Comparison of ENCODE assay signal across 10 cellular contexts in the genomic region with DNA sequence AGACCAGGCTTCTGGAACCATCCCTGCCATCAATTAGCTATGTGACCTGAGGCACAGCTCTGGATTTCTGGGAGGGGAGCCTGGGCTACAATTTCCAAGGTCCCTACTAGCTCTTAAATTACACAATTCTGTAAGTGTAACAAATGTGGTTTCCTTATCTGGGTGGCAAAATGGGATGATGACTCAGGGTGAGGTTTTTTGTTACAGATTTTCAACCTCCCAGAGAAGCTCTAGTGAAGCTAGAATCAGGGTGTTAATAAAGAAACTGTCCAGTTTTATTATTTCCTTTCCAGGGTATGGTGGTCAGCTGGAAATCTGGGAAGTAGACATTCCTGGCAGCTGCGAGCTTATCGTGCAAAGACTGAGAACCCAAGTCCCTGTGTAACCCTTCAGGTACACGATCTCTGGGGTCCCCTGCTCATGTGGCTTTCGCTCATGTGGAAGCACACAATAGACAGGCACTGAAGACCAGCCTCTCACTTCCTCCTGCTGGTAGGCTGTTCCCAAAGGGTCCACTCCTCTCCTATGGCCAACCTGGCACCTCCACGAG. TPM values are rescaled to one million over a fixed set of nuclear protein-coding genes. Genes with fewer than 3 reads are reported as not detected.
DNase-seq lines count a peak whose midpoint lies in the region; ATAC-seq, FAIRE-seq and TF ChIP-seq lines count a peak whose summit lies in the region.
"Had no signal": no experiment of that assay in that cellular context is flagged by ENCODE, and none has a peak within 500 bp of the region (broad histone marks: within the 10 kb centered on the region; RNA-seq: fewer than 3 reads in every experiment).

No MANE protein-coding gene starts in this region.

- ATAC-seq in sciatic nerve: peak; percentile 48
- ATAC-seq: left colon had no signal

- TF ChIP-seq POLR2A in H54 (IDR thresholded peaks at IDR 0.05; ENCODE audit: low read depth, low read length): no peak

- intact Hi-C loops in sciatic nerve (cut with DNase I): no loop called here

- FAIRE-seq in H54 (lab: Jason Lieb, UNC): no peak
- FAIRE-seq: H1 had no signal

- DNase-seq in HCEC 1CT (peak; percentile 85), SIG-M5 treated with dmso at 0.1 percent for 504 hours (lab: John Stamatoyannopoulos, UW; ENCODE audit: unreplicated experiment) (peak; percentile 89), dermis blood vessel endothelial cell (peak; percentile 41), sciatic nerve (ENCODE audit: low spot score) (no peak), amygdala (lab: John Stamatoyannopoulos, UW) (no peak), H54 (ENCODE audit: insufficient read length, low spot score) (no peak), NCI-H446 (lab: John Stamatoyannopoulos, UW) (no peak), LoVo (ENCODE audit: low spot score) (no peak)
- DNase-seq: left colon had no signal

RNA-seq across cellular contexts. Expression of a gene that starts 7.3 kb away (rescaled TPM):
- total RNA-seq in dermis blood vessel endothelial cell (12.3 and 27.4 TPM in 2 replicates), sciatic nerve (27.6 TPM)

RNA-seq across cellular contexts. Expression of a gene that starts 36.6 kb away (rescaled TPM):
- total RNA-seq in dermis blood vessel endothelial cell (7.3 and 13.3 TPM in 2 replicates), sciatic nerve (11.8 TPM)

RNA-seq across cellular contexts. Expression of a gene that starts 36.7 kb away (rescaled TPM):
- 12.6 and 15.4 TPM in 2 replicates for total RNA-seq in dermis blood vessel endothelial cell
- total RNA-seq in sciatic nerve: 8.5 TPM

Comparison
In these comparisons a context has a peak if more than half of its experiments do, and no peak if none do; other contexts are left out.
1. DNase-seq: peak in HCEC 1CT (single experiment), SIG-M5 treated with dmso at 0.1 percent for 504 hours (single experiment) and dermis blood vessel endothelial cell (single experiment); none in sciatic nerve (single experiment), amygdala (0 of 56), H54 (single experiment), NCI-H446 (0 of 2) and LoVo (single experiment).